ENCODE assay signal across 1 cellular context in genomic region chr6:157087974-157088373, GRCh38.
TF ChIP-seq lines count a peak whose summit lies in the region.

No MANE protein-coding gene starts in this region.

TF ChIP-seq in WTC11, 78 proteins besides CTCF, POLR2A, EP300 and RAD21 (continued from another document):
- TF ChIP-seq PRDM15 (CRISPR knock-in tag; IDR thresholded peaks at IDR 0.05) (no peak), GTF2I (CRISPR knock-in tag; conservative IDR thresholded peaks at IDR 0.05) (no peak), E2F1 (CRISPR knock-in tag; IDR thresholded peaks at IDR 0.05) (no peak), OVOL2 (CRISPR knock-in tag; IDR thresholded peaks at IDR 0.05; ENCODE audit: borderline replicate concordance) (no peak), ZSCAN18 (CRISPR knock-in tag; IDR thresholded peaks at IDR 0.05) (no peak), ATF3 (CRISPR knock-in tag; conservative IDR thresholded peaks at IDR 0.05) (no peak), FOXK1 (CRISPR knock-in tag; IDR thresholded peaks at IDR 0.05) (no peak), HMGXB4 (CRISPR knock-in tag; IDR thresholded peaks at IDR 0.05) (no peak), ESRRA (CRISPR knock-in tag; IDR thresholded peaks at IDR 0.05; ENCODE audit: borderline replicate concordance) (no peak), NR2C2 (CRISPR knock-in tag; IDR thresholded peaks at IDR 0.05) (no peak)
